Comparison of ENCODE assay signal across 8 cellular contexts in genomic region chr3:34106879-34107278, GRCh38.
DNase-seq lines count a peak whose midpoint lies in the region; ATAC-seq and TF ChIP-seq lines count a peak whose summit lies in the region.

No MANE protein-coding gene starts in this region.

- peaks cover 0 to 2% (median 0%) of the 10 kb centered on the region in 7 donors for H3K9me3 Mint-ChIP-seq in CD14-positive monocyte

- H3K27me3 ChIP-seq in Panc1 (ENCODE audit: control insufficient read depth, insufficient read depth, low read length) (no peaks in the 10 kb centered on the region), hepatocyte (no peaks in the 10 kb centered on the region), vagina (no peaks in the 10 kb centered on the region)

- no peaks in the 10 kb centered on the region for H3K36me3 ChIP-seq in Panc1 (ENCODE audit: control insufficient read depth, insufficient read depth, low read length)
- H3K36me3 ChIP-seq in hepatocyte (replicated peaks; ENCODE audit: insufficient read depth, low read depth): no peaks in the 10 kb centered on the region
- no peaks in the 10 kb centered on the region for H3K36me3 ChIP-seq in vagina

- H3K4me3 ChIP-seq in Panc1 (ENCODE audit: low read depth in 2 of 2, low read length in 2 of 2) (no peak overlapping the region), hepatocyte (no peak overlapping the region), vagina (no peak overlapping the region)

- CTCF ChIA-PET in Panc1 (lab: Charles Lee): no interaction called here

- no peaks in the 10 kb centered on the region for H4K20me1 ChIP-seq in hepatocyte (ENCODE audit: insufficient read depth, poor library complexity, severe bottlenecking)

- no peak for TF ChIP-seq POLR2A in vagina (IDR thresholded peaks at IDR 0.05)

- H2AFZ ChIP-seq in hepatocyte: no peak overlapping the region

- WGBS in hepatocyte (ENCODE audit: low lambda C conversion rate, missing lambda C conversion rate): 75% methylated on average over 2 of the region's 2 CpGs

- H3K9me3 ChIP-seq in Panc1 (ENCODE audit: control insufficient read depth, insufficient read depth, low read depth, low read length) (no peaks in the 10 kb centered on the region), hepatocyte (ENCODE audit: low read depth) (no peaks in the 10 kb centered on the region), vagina (no peaks in the 10 kb centered on the region)

- H3K4me1 ChIP-seq in Panc1 (ENCODE audit: control insufficient read depth, insufficient read depth, low read length) (no peaks in the 10 kb centered on the region), hepatocyte (ENCODE audit: insufficient read depth) (no peaks in the 10 kb centered on the region), vagina (no peaks in the 10 kb centered on the region)

- H3K27ac ChIP-seq in Panc1 (ENCODE audit: low read length) (no peak overlapping the region), hepatocyte (no peak overlapping the region), vagina (no peak overlapping the region)

- in situ Hi-C loops in Panc1 (cut with HindIII; ENCODE audit: low pct_unique_long_range_greater_than_20kb, low sequenced_read_pairs): no loop called here

- H3K9me2 ChIP-seq in hepatocyte (replicated peaks; ENCODE audit: insufficient read depth): no peaks in the 10 kb centered on the region

- DNase-seq in CD14-positive monocyte (ENCODE audit: low spot score): no peak
- DNase-seq in Panc1 (ENCODE audit: low read depth, low spot score): peak; percentile 12
- peak; percentile 61 for DNase-seq in hepatocyte (ENCODE audit: low spot score)
- no peak for DNase-seq in T-helper 9 cell
- no peak for DNase-seq in vagina (ENCODE audit: extremely low spot score in 2 of 2)

- POLR2A ChIA-PET in Panc1 (lab: Charles Lee): no interaction called here

- no peaks in the 10 kb centered on the region for H3K27me3 Mint-ChIP-seq in CD14-positive monocyte (ENCODE audit: low read depth in 3 of 3)

- no peaks in the 10 kb centered on the region for H3K36me3 Mint-ChIP-seq in CD14-positive monocyte

- H3K4me1 Mint-ChIP-seq in CD14-positive monocyte: peaks cover 14% of the 10 kb centered on the region

- no peaks in the 10 kb centered on the region for H3K79me2 ChIP-seq in hepatocyte

- BruUV-seq in Panc1 (replicated peaks; lab: Mats Ljungman, UMichigan): no TSS peak

- no peak overlapping the region for H3K27ac Mint-ChIP-seq in CD14-positive monocyte

- H3K4me2 ChIP-seq in hepatocyte: no peak overlapping the region

- TF ChIP-seq CTCF in CD14-positive monocyte (IDR thresholded peaks at IDR 0.05) (peak; percentile 80), Panc1 (IDR thresholded peaks at IDR 0.05) (peak; percentile 60), hepatocyte (IDR thresholded peaks at IDR 0.05; ENCODE audit: poor library complexity) (peak; percentile 55), vagina (IDR thresholded peaks at IDR 0.05) (no peak)

- ATAC-seq in GM18873 (IDR thresholded peaks at IDR 0.05; ENCODE audit: low FRiP score, unreplicated experiment) (peak; percentile 42), HG03342 (IDR thresholded peaks at IDR 0.05; ENCODE audit: unreplicated experiment) (peak; percentile 40), Panc1 (no peak), HG03457 (IDR thresholded peaks at IDR 0.05; ENCODE audit: unreplicated experiment) (no peak)

- intact Hi-C loops in CD14-positive monocyte (cut with micrococcal nuclease): no loop called here
- intact Hi-C loops in Panc1 (cut with micrococcal nuclease; ENCODE audit: unreplicated experiment): no loop called here
- intact Hi-C loops in vagina (cut with DNase I): no loop called here

- no peak overlapping the region for H3K4me3 Mint-ChIP-seq in CD14-positive monocyte

Comparison
In these comparisons a context has a peak if more than half of its experiments do, and no peak if none do; other contexts are left out.
1. DNase-seq: peak in Panc1 (single experiment) and hepatocyte (single experiment); none in CD14-positive monocyte (single experiment), T-helper 9 cell (single experiment) and vagina (0 of 2).
2. CTCF ChIP-seq: peak in CD14-positive monocyte (single experiment), Panc1 (single experiment) and hepatocyte (single experiment); none in vagina (0 of 3).
3. ATAC-seq: peak in GM18873 (single experiment) and HG03342 (single experiment); none in Panc1 (single experiment) and HG03457 (single experiment).